Comparison of ENCODE assay signal across 12 cellular contexts in genomic region chr10:32939296-32940111, GRCh38. TPM values are rescaled to one million over a fixed set of nuclear protein-coding genes. Genes with fewer than 3 reads are reported as not detected.
A peak's percentile ranks its signal among the peaks of the same experiment; 100 is the strongest.
DNase-seq lines count a peak whose midpoint lies in the region; ATAC-seq and TF ChIP-seq lines count a peak whose summit lies in the region.
"Had no signal": no experiment of that assay in that cellular context is flagged by ENCODE, and none has a peak within 500 bp of the region (broad histone marks: within the 10 kb centered on the region; RNA-seq: fewer than 3 reads in every experiment).

No MANE protein-coding gene starts in this region.

- no peak overlapping the region for H3K4me3 Mint-ChIP-seq in CD14-positive monocyte
- no peak overlapping the region for H3K4me3 Mint-ChIP-seq in osteocyte (ENCODE audit: unreplicated experiment)
- no peak overlapping the region for H3K4me3 Mint-ChIP-seq in CD8-positive, alpha-beta T cell
- H3K4me3 Mint-ChIP-seq: activated T-helper 1 cell treated with anti-CD3 and anti-CD28 coated beads, Interleukin-12 subunit alpha, Interleukin-12 subunit beta, Interleukin-2, Interleukin-4 antibody, amounts not matched to agents 30 ng/mL and 10 ng/mL and 1 ng/mL, durations not matched to agents 14 hours and 24 hours and 36 hours had no signal

- H3K4me1 Mint-ChIP-seq in CD14-positive monocyte (peaks cover 52% of the 10 kb centered on the region), osteocyte (ENCODE audit: unreplicated experiment) (peaks cover 68% of the 10 kb centered on the region)
- peaks cover 51% of the 10 kb centered on the region for H3K4me1 Mint-ChIP-seq in CD8-positive, alpha-beta T cell (ENCODE audit: low read depth)

- H3K4me3 ChIP-seq in endocrine pancreas (ENCODE audit: control insufficient read depth, insufficient read depth, low read length), result peak overlapping the region; percentile 65
- H3K4me3 ChIP-seq in CD8-positive, alpha-beta T cell (ENCODE audit: low read depth, low read length), result no peak overlapping the region

- intact Hi-C loops in CD14-positive monocyte (cut with micrococcal nuclease), result no loop called here
- intact Hi-C loops in CD8-positive, alpha-beta T cell (cut with DNase I, micrococcal nuclease), result no loop called here

- H3K27ac ChIP-seq in CD8-positive, alpha-beta T cell (ENCODE audit: low read depth, low read length), result no peak overlapping the region
- H3K27ac ChIP-seq: C4-2B had no signal

- DNase-seq in CD14-positive monocyte (ENCODE audit: low spot score) (no peak), osteocyte (ENCODE audit: extremely low spot score, unreplicated experiment) (no peak), NCI-H1694 (lab: John Stamatoyannopoulos, UW) (no peak), ureter (ENCODE audit: low spot score) (no peak)
- DNase-seq in effector CD4-positive, alpha-beta T cell, result no peak
- DNase-seq in CD8-positive, alpha-beta T cell, result no peak
- DNase-seq: stimulated activated naive CD4-positive, alpha-beta T cell treated with Interleukin-2 at 50 U/mL for 16 hours; T-helper 2 cell had no signal

- peaks cover 32% of the 10 kb centered on the region for H3K4me1 ChIP-seq in endocrine pancreas (ENCODE audit: control insufficient read depth, insufficient read depth, low read length)
- H3K4me1 ChIP-seq in CD8-positive, alpha-beta T cell (ENCODE audit: insufficient read depth, low read length), result peaks cover 11% of the 10 kb centered on the region

- H3K36me3 Mint-ChIP-seq in CD14-positive monocyte (peaks cover 26 to 39% of the 10 kb centered on the region in 2 donors), osteocyte (ENCODE audit: unreplicated experiment) (peaks cover 17% of the 10 kb centered on the region)
- H3K36me3 Mint-ChIP-seq in CD8-positive, alpha-beta T cell, result peaks cover 15% of the 10 kb centered on the region

- ATAC-seq in CD8-positive, alpha-beta T cell, result no peak

- H3K27ac Mint-ChIP-seq in CD14-positive monocyte, result peak overlapping the region in 5 of 7 donors; percentile 3 to 94 (median 64)
- H3K27ac Mint-ChIP-seq in osteocyte (ENCODE audit: unreplicated experiment), result peak overlapping the region; percentile 91
- H3K27ac Mint-ChIP-seq in CD8-positive, alpha-beta T cell, result no peak overlapping the region
- H3K27ac Mint-ChIP-seq: activated T-helper 1 cell treated with anti-CD3 and anti-CD28 coated beads, Interleukin-12 subunit alpha, Interleukin-12 subunit beta, Interleukin-2, Interleukin-4 antibody, amounts not matched to agents 30 ng/mL and 10 ng/mL and 1 ng/mL, durations not matched to agents 14 hours and 24 hours and 36 hours had no signal

- no peaks in the 10 kb centered on the region for H3K9me3 Mint-ChIP-seq in CD14-positive monocyte
- H3K9me3 Mint-ChIP-seq in osteocyte (ENCODE audit: unreplicated experiment), result no peaks in the 10 kb centered on the region
- H3K9me3 Mint-ChIP-seq in CD8-positive, alpha-beta T cell, result no peaks in the 10 kb centered on the region
- H3K9me3 Mint-ChIP-seq: activated T-helper 1 cell treated with anti-CD3 and anti-CD28 coated beads, Interleukin-12 subunit alpha, Interleukin-12 subunit beta, Interleukin-2, Interleukin-4 antibody, amounts not matched to agents 30 ng/mL and 10 ng/mL and 1 ng/mL, durations not matched to agents 14 hours and 24 hours and 36 hours had no signal

- no peaks in the 10 kb centered on the region for H3K36me3 ChIP-seq in endocrine pancreas (ENCODE audit: control insufficient read depth, insufficient read depth, low read length)
- no peaks in the 10 kb centered on the region for H3K36me3 ChIP-seq in CD8-positive, alpha-beta T cell (ENCODE audit: insufficient read depth, low read length)

- no peaks in the 10 kb centered on the region for H3K27me3 ChIP-seq in endocrine pancreas (ENCODE audit: control insufficient read depth, insufficient read depth, low read length)
- no peaks in the 10 kb centered on the region for H3K27me3 ChIP-seq in CD8-positive, alpha-beta T cell (ENCODE audit: insufficient read depth, low read length)

- H3K9me3 ChIP-seq in endocrine pancreas (ENCODE audit: control insufficient read depth, low read length), result no peaks in the 10 kb centered on the region
- no peaks in the 10 kb centered on the region for H3K9me3 ChIP-seq in CD8-positive, alpha-beta T cell (ENCODE audit: low read length)

- TF ChIP-seq CTCF in CD14-positive monocyte (IDR thresholded peaks at IDR 0.05), result no peak
- TF ChIP-seq CTCF in osteocyte (IDR thresholded peaks at IDR 0.05), result no peak
- no peak for TF ChIP-seq CTCF in CD8-positive, alpha-beta T cell (IDR thresholded peaks at IDR 0.05)

- H3K27me3 Mint-ChIP-seq in CD14-positive monocyte (ENCODE audit: low read depth in 3 of 3), result peaks cover 0 to 4% (median 2%) of the 10 kb centered on the region in 3 donors
- no peaks in the 10 kb centered on the region for H3K27me3 Mint-ChIP-seq in osteocyte (ENCODE audit: unreplicated experiment)
- no peaks in the 10 kb centered on the region for H3K27me3 Mint-ChIP-seq in CD8-positive, alpha-beta T cell (ENCODE audit: low read depth)

- CTCF ChIA-PET in CD8-positive, alpha-beta T cell (lab: Charles Lee), result interaction anchor here (1.0 kb wide), 1 partner anchor 69 kb away, joined by 3 read pairs; no protein-coding TSS in a partner anchor

- POLR2A ChIA-PET in CD8-positive, alpha-beta T cell (lab: Charles Lee), result no interaction called here

- peak overlapping the region; percentile 55 for H3K9ac ChIP-seq in endocrine pancreas (ENCODE audit: control insufficient read depth, insufficient read depth, low read length)

TF ChIP-seq in PFSK-1, 5 proteins besides CTCF, POLR2A, EP300 and RAD21:
- TF ChIP-seq FOXP2 (optimal IDR thresholded peaks at IDR 0.05; ENCODE audit: borderline replicate concordance, extremely low read depth, extremely low read length, insufficient read depth) (no peak), POLR2AphosphoS5 (IDR thresholded peaks at IDR 0.05; ENCODE audit: low read depth, low read length) (no peak), SIN3A (IDR thresholded peaks at IDR 0.05; ENCODE audit: borderline replicate concordance, insufficient read depth, low read length) (peak; percentile 72; the same call in 1 of the 2 replicates), REST (IDR thresholded peaks at IDR 0.05; ENCODE audit: insufficient read depth in 1 of 2, low read depth in 2 of 2, low read length in 2 of 2) (no peak), TAF1 (IDR thresholded peaks at IDR 0.05; ENCODE audit: borderline replicate concordance, insufficient read depth, low read length) (no peak)

RNA-seq across cellular contexts. Expression of gene ITGB1, which starts 18.5 kb away (rescaled TPM):
- 100 to 1,000 TPM; 127 to 157 TPM for polyA plus RNA-seq in CD14-positive monocyte
- polyA plus RNA-seq in PFSK-1 (2012; ENCODE audit: insufficient read length, low read depth), result 202 TPM
- total RNA-seq in osteocyte (943 and 946 TPM in 2 replicates), ureter (349 TPM)
- 10 to 100 TPM; 34.2 to 34.5 TPM for total RNA-seq in CD8-positive, alpha-beta T cell
